ENCODE assay signal across 14 cellular contexts in genomic region chr17:76543482-76544122, GRCh38. TPM values are rescaled to one million over a fixed set of nuclear protein-coding genes. Genes with fewer than 3 reads are reported as not detected.
DNase-seq lines count a peak whose midpoint lies in the region; ATAC-seq and TF ChIP-seq lines count a peak whose summit lies in the region.
"Had no signal": no experiment of that assay in that cellular context is flagged by ENCODE, and none has a peak within 500 bp of the region (broad histone marks: within the 10 kb centered on the region; RNA-seq: fewer than 3 reads in every experiment).

No MANE protein-coding gene starts in this region.

- no peak for ATAC-seq in HG03025 (IDR thresholded peaks at IDR 0.05; ENCODE audit: low FRiP score, unreplicated experiment)
- no peak for ATAC-seq in HG02852 (IDR thresholded peaks at IDR 0.05; ENCODE audit: unreplicated experiment)
- ATAC-seq: activated naive CD4-positive, alpha-beta T cell treated with anti-CD3 and anti-CD28 coated beads, Interleukin-2, amount 50 U/mL, for 72 hours had no signal

- no peak overlapping the region for H3K4me3 ChIP-seq in fibroblast of villous mesenchyme (ENCODE audit: low read depth, low read length)
- H3K4me3 ChIP-seq: transverse colon had no signal

- no peak for TF ChIP-seq CTCF in fibroblast of villous mesenchyme (IDR thresholded peaks at IDR 0.05; ENCODE audit: insufficient read depth, low read depth, low read length)

- peak overlapping the region; percentile 96 for H3K27ac ChIP-seq in temporal lobe (ENCODE audit: low read depth, low read length)
- H3K27ac ChIP-seq: neutrophil, transverse colon had no signal

- DNase-seq in NCI-H146 treated with DMSO at 0.1 percent for 48 hours (lab: John Stamatoyannopoulos, UW; ENCODE audit: unreplicated experiment) (peak; percentile 12), NCI-H146 (lab: John Stamatoyannopoulos, UW) (no peak), fibroblast of villous mesenchyme (ENCODE audit: low read depth) (peak; percentile 51), midbrain (lab: John Stamatoyannopoulos, UW) (peak; percentile 65), HuH-7.5 (ENCODE audit: low spot score) (no peak)
- DNase-seq: activated B cell treated with CpG ODN at 0.5 μM for 24 hours, Calu3, NCI-H1930, transverse colon had no signal

RNA-seq across cellular contexts. Expression of gene PRCD, which starts 3.8 kb away (rescaled TPM):
- total RNA-seq in fibroblast of villous mesenchyme (1.6 and 2.2 TPM in 2 replicates), temporal lobe (2.0 TPM)
- total RNA-seq: activated naive CD4-positive, alpha-beta T cell treated with anti-CD3 and anti-CD28 coated beads, Interleukin-2, amount 50 U/mL, for 72 hours; Calu3 had no signal

RNA-seq across cellular contexts. Expression of gene CYGB, which starts 6.1 kb away (rescaled TPM):
- total RNA-seq in fibroblast of villous mesenchyme (11.7 and 14.2 TPM in 2 replicates), temporal lobe (2.0 TPM)
- total RNA-seq: activated naive CD4-positive, alpha-beta T cell treated with anti-CD3 and anti-CD28 coated beads, Interleukin-2, amount 50 U/mL, for 72 hours; Calu3 had no signal

RNA-seq across cellular contexts. Expression of gene ST6GALNAC2, which starts 42.1 kb away (rescaled TPM):
- total RNA-seq in fibroblast of villous mesenchyme (0.86 and 1.9 TPM in 2 replicates), temporal lobe (not detected)
- total RNA-seq: activated B cell treated with CpG ODN at 0.5 μM for 24 hours; activated naive CD4-positive, alpha-beta T cell treated with anti-CD3 and anti-CD28 coated beads, Interleukin-2, amount 50 U/mL, for 72 hours had no signal

RNA-seq across cellular contexts. Expression of gene RHBDF2, which starts 42.4 kb away (rescaled TPM):
- total RNA-seq in fibroblast of villous mesenchyme (13.4 and 14.2 TPM in 2 replicates), temporal lobe (2.7 TPM)

Comparison
In these comparisons a context has a peak if more than half of its experiments do, and no peak if none do; other contexts are left out.
1. DNase-seq: peak in NCI-H146 treated with DMSO at 0.1 percent for 48 hours (single experiment), fibroblast of villous mesenchyme (single experiment) and midbrain (single experiment); none in NCI-H146 (single experiment) and HuH-7.5 (single experiment).